ENCODE assay signal across 1 cellular context in genomic region chr17:81120149-81120484, GRCh38.
TF ChIP-seq lines count a peak whose summit lies in the region.

No MANE protein-coding gene starts in this region.

TF ChIP-seq in GM23338, 12 proteins besides CTCF, POLR2A, EP300 and RAD21 (continued from another document):
- TF ChIP-seq POLR2AphosphoS5 (IDR thresholded peaks at IDR 0.05; ENCODE audit: low read depth) (no peak), STAT1 (IDR thresholded peaks at IDR 0.05; ENCODE audit: unreplicated experiment) (no peak), CREB1 (CRISPR knock-in tag; IDR thresholded peaks at IDR 0.05; ENCODE audit: low read depth) (no peak), NANOG (IDR thresholded peaks at IDR 0.05; ENCODE audit: borderline replicate concordance) (no peak), ZNF331 (CRISPR knock-in tag; IDR thresholded peaks at IDR 0.05; ENCODE audit: low read depth) (no peak), EZH2phosphoT487 (IDR thresholded peaks at IDR 0.05; ENCODE audit: unreplicated experiment) (no peak), ZNF462 (CRISPR knock-in tag; IDR thresholded peaks at IDR 0.05) (no peak)
- TF ChIP-seq, protein P1, sequence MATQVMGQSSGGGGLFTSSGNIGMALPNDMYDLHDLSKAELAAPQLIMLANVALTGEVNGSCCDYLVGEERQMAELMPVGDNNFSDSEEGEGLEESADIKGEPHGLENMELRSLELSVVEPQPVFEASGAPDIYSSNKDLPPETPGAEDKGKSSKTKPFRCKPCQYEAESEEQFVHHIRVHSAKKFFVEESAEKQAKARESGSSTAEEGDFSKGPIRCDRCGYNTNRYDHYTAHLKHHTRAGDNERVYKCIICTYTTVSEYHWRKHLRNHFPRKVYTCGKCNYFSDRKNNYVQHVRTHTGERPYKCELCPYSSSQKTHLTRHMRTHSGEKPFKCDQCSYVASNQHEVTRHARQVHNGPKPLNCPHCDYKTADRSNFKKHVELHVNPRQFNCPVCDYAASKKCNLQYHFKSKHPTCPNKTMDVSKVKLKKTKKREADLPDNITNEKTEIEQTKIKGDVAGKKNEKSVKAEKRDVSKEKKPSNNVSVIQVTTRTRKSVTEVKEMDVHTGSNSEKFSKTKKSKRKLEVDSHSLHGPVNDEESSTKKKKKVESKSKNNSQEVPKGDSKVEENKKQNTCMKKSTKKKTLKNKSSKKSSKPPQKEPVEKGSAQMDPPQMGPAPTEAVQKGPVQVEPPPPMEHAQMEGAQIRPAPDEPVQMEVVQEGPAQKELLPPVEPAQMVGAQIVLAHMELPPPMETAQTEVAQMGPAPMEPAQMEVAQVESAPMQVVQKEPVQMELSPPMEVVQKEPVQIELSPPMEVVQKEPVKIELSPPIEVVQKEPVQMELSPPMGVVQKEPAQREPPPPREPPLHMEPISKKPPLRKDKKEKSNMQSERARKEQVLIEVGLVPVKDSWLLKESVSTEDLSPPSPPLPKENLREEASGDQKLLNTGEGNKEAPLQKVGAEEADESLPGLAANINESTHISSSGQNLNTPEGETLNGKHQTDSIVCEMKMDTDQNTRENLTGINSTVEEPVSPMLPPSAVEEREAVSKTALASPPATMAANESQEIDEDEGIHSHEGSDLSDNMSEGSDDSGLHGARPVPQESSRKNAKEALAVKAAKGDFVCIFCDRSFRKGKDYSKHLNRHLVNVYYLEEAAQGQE (IDR thresholded peaks at IDR 0.05; ENCODE audit: unreplicated experiment) = no peak
